Comparison of ENCODE assay signal across 19 cellular contexts in genomic region chr10:43194266-43194665, GRCh38. TPM values are rescaled to one million over a fixed set of nuclear protein-coding genes. Genes with fewer than 3 reads are reported as not detected.
A peak's percentile ranks its signal among the peaks of the same experiment; 100 is the strongest.
DNase-seq lines count a peak whose midpoint lies in the region; ATAC-seq, FAIRE-seq and TF ChIP-seq lines count a peak whose summit lies in the region.
"Had no signal": no experiment of that assay in that cellular context is flagged by ENCODE, and none has a peak within 500 bp of the region (broad histone marks: within the 10 kb centered on the region; RNA-seq: fewer than 3 reads in every experiment).

No MANE protein-coding gene starts in this region.

- H4K20me1 ChIP-seq in PC-9 (ENCODE audit: insufficient read depth): no peaks in the 10 kb centered on the region

- H3K4me3 ChIP-seq in heart left ventricle (no peak overlapping the region), kidney (ENCODE audit: low read length in 2 of 2) (no peak overlapping the region), PC-9 (no peak overlapping the region)
- H3K4me3 ChIP-seq: BLaER1 treated with 17β-estradiol and CSF1 and Interleukin-3, amounts not matched to agents 10 nM and 100 nM; hepatocyte had no signal

- no peaks in the 10 kb centered on the region for H3K79me2 ChIP-seq in PC-9 (ENCODE audit: low read depth)
- H3K79me2 ChIP-seq: hepatocyte had no signal

- H2AFZ ChIP-seq in PC-9: no peak overlapping the region
- H2AFZ ChIP-seq: hepatocyte had no signal

- H3K27me3 ChIP-seq in heart left ventricle: peaks cover 0 to 3% (median 0%) of the 10 kb centered on the region in 9 donors
- no peaks in the 10 kb centered on the region for H3K27me3 ChIP-seq in PC-9 (ENCODE audit: insufficient read depth, low read depth)
- no peaks in the 10 kb centered on the region for H3K27me3 ChIP-seq in foreskin keratinocyte
- H3K27me3 ChIP-seq: BLaER1 treated with 17β-estradiol and CSF1 and Interleukin-3, amounts not matched to agents 10 nM and 100 nM; hepatocyte had no signal

- H3K4me1 ChIP-seq in heart left ventricle: no peaks in the 10 kb centered on the region
- no peaks in the 10 kb centered on the region for H3K4me1 ChIP-seq in kidney (ENCODE audit: control insufficient read depth in 1 of 2, insufficient read depth in 1 of 2, low read depth in 1 of 2, low read length in 2 of 2)
- H3K4me1 ChIP-seq in PC-9 (replicated peaks; ENCODE audit: insufficient read depth): peaks cover 6% of the 10 kb centered on the region; the same call in 1 of the 2 replicates
- no peaks in the 10 kb centered on the region for H3K4me1 ChIP-seq in foreskin keratinocyte
- H3K4me1 ChIP-seq: Caco-2 had no signal

- intact Hi-C loops in cardiac septum (cut with DNase I): no loop called here
- intact Hi-C loops in heart left ventricle (cut with DNase I): no loop called here
- intact Hi-C loops in kidney (cut with DNase I): no loop called here
- intact Hi-C loops in PC-9 (cut with micrococcal nuclease; ENCODE audit: unreplicated experiment): no loop called here

- CTCF ChIA-PET in PC-9 (lab: Charles Lee): no interaction called here

- no peak for FAIRE-seq in kidney (lab: Jason Lieb, UNC)

- POLR2A ChIA-PET in PC-9 (lab: Charles Lee; ENCODE audit: unreplicated experiment): no interaction called here

- H3K4me2 ChIP-seq in PC-9: no peak overlapping the region
- H3K4me2 ChIP-seq: BLaER1 treated with 17β-estradiol and CSF1 and Interleukin-3, amounts not matched to agents 10 nM and 100 nM; hepatocyte had no signal

- TF ChIP-seq CTCF in heart left ventricle (IDR thresholded peaks at IDR 0.05) (no peak), VCaP (conservative IDR thresholded peaks at IDR 0.05) (no peak), kidney (IDR thresholded peaks at IDR 0.05; ENCODE audit: borderline replicate concordance, extremely low read depth, insufficient read depth) (no peak), PC-9 (conservative IDR thresholded peaks at IDR 0.05) (no peak), foreskin keratinocyte (conservative IDR thresholded peaks at IDR 0.05) (no peak)

- ATAC-seq in heart left ventricle (no peak), foreskin keratinocyte (no peak)
- ATAC-seq: left lobe of liver, T-helper 17 cell had no signal

- no peak for TF ChIP-seq POLR2A in heart left ventricle (IDR thresholded peaks at IDR 0.05)

- H3F3A ChIP-seq in PC-9 (ENCODE audit: insufficient read depth, low read depth): no peaks in the 10 kb centered on the region

- DNase-seq in cardiac septum (ENCODE audit: low spot score) (peak; percentile 19), heart left ventricle (no peak), kidney (peak; percentile 45), PC-9 (no peak), KG1 (lab: John Stamatoyannopoulos, UW) (no peak), foreskin keratinocyte (no peak)
- DNase-seq: activated CD4-positive, alpha-beta T cell treated with anti-CD3 and anti-CD28 coated beads, Interleukin-2, amount 50 U/mL, for 1 hour; activated effector memory CD4-positive, alpha-beta T cell treated with Interleukin-2 at 50 U/mL for 16 hours; activated naive CD8-positive, alpha-beta T cell treated with anti-CD3 and anti-CD28 coated beads, Interleukin-2, amount 10 ng/mL, durations not matched to agents 7 days and 5 days; Caco-2; cerebellar nuclear complex; DND-41; NCI-H2171 treated with DMSO at 0.1 percent for 48 hours; NCI-H524; T-helper 17 cell had no signal

- H3K9me3 ChIP-seq in heart left ventricle (no peaks in the 10 kb centered on the region), kidney (ENCODE audit: control insufficient read depth in 1 of 2, low read length in 2 of 2) (no peaks in the 10 kb centered on the region), PC-9 (ENCODE audit: insufficient read depth, low read depth) (no peaks in the 10 kb centered on the region)
- H3K9me3 ChIP-seq: BLaER1 treated with 17β-estradiol and CSF1 and Interleukin-3, amounts not matched to agents 10 nM and 100 nM; Caco-2 had no signal

- H3K9me2 ChIP-seq in PC-9 (ENCODE audit: insufficient read depth): no peaks in the 10 kb centered on the region

- no TSS peak for BruUV-seq in PC-9 (replicated peaks; lab: Mats Ljungman, UMichigan)

- H3K27ac ChIP-seq in heart left ventricle (no peak overlapping the region), VCaP (peak overlapping the region; percentile 57), kidney (ENCODE audit: low read depth in 2 of 2, low read length in 2 of 2) (no peak overlapping the region), PC-9 (no peak overlapping the region), foreskin keratinocyte (no peak overlapping the region)
- H3K27ac ChIP-seq: BLaER1 treated with 17β-estradiol and CSF1 and Interleukin-3, amounts not matched to agents 10 nM and 100 nM; hepatocyte had no signal

- H3K36me3 ChIP-seq in heart left ventricle: peaks cover 0 to 7% (median 0%) of the 10 kb centered on the region in 9 donors
- no peaks in the 10 kb centered on the region for H3K36me3 ChIP-seq in kidney (ENCODE audit: control insufficient read depth in 1 of 2, insufficient read depth in 2 of 2, low read length in 2 of 2)
- H3K36me3 ChIP-seq in PC-9 (ENCODE audit: low read depth): no peaks in the 10 kb centered on the region

- H3K9ac ChIP-seq in kidney (ENCODE audit: low read length in 2 of 2): no peak overlapping the region
- H3K9ac ChIP-seq: BLaER1 treated with 17β-estradiol and CSF1 and Interleukin-3, amounts not matched to agents 10 nM and 100 nM had no signal

- 62 to 79% (median 69%) methylated on average over 4 of the region's 4 CpGs for WGBS in heart left ventricle, 4 donors

RNA-seq across cellular contexts. Expression of gene CSGALNACT2, which starts 56.0 kb away (rescaled TPM):
- total RNA-seq in cardiac septum: 14.2 TPM
- 10 to 100 TPM in 3 of 9 donors, 1 to 10 TPM in 6; 6.3 to 17.7 (median 8.8) TPM for total RNA-seq in heart left ventricle
- polyA plus RNA-seq in heart left ventricle: 10 to 100 TPM in 1 of 2 donors, 1 to 10 TPM in 1; 2.6 to 10.1 TPM
- 20.0 TPM for total RNA-seq in kidney
- 4.8 TPM for polyA plus RNA-seq in kidney (ENCODE audit: insufficient read depth, low read depth, low replicate concordance)
- total RNA-seq in PC-9 (2021): 7.2 and 8.5 TPM in 2 replicates
- 12.5 and 13.1 TPM in 2 replicates for total RNA-seq in foreskin keratinocyte
- polyA plus RNA-seq in foreskin keratinocyte: 5.4 TPM in 2 replicates

Comparison
In these comparisons a context has a peak if more than half of its experiments do, and no peak if none do; other contexts are left out.
1. DNase-seq: peak in cardiac septum (single experiment) and kidney (single experiment); none in heart left ventricle (0 of 5), PC-9 (0 of 2), KG1 (single experiment) and foreskin keratinocyte (0 of 2).